In the genomic region with DNA sequence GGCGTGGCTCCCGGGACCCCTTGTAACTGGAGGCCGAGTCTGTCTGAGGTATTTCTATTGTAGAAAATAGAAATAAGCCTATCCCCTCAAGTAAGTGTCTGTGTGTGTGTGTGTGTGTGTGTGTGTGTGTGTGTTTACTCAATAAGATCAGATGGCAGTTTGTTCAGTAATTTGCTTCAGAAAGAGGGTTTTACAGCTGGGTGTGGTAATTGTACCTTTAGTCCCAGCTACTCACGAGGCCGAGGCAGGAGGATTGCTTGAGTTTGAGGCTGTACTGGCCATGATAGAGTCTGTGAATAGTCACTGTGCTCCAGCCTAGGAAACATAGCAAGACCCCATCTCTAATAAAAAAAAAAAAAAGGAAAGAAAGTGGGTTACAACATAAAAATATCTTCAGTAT, we compare ENCODE assay signal across 37 cellular contexts. TPM values are rescaled to one million over a fixed set of nuclear protein-coding genes. Genes with fewer than 3 reads are reported as not detected.
DNase-seq lines count a peak whose midpoint lies in the region; ATAC-seq, FAIRE-seq and TF ChIP-seq lines count a peak whose summit lies in the region.
"Had no signal": no experiment of that assay in that cellular context is flagged by ENCODE, and none has a peak within 500 bp of the region (broad histone marks: within the 10 kb centered on the region; RNA-seq: fewer than 3 reads in every experiment).

No MANE protein-coding gene starts in this region.

- H3K27ac Mint-ChIP-seq in chondrocyte (ENCODE audit: unreplicated experiment): no peak overlapping the region
- no peak overlapping the region for H3K27ac Mint-ChIP-seq in activated CD4-positive, alpha-beta T cell treated with anti-CD3 and anti-CD28 coated beads for 36 hours
- H3K27ac Mint-ChIP-seq: activated CD8-positive, alpha-beta memory T cell treated with anti-CD3 and anti-CD28 coated beads, Interleukin-2, amount 10 ng/mL, durations not matched to agents 7 days and 5 days; activated naive CD8-positive, alpha-beta T cell treated with anti-CD3 and anti-CD28 coated beads, Interleukin-2, amount 10 ng/mL, durations not matched to agents 7 days and 5 days; memory B cell; T-cell had no signal

- H3K27me3 ChIP-seq in small intestine (ENCODE audit: control insufficient read depth in 2 of 2, insufficient read depth in 2 of 2, low read length in 2 of 2): no peaks in the 10 kb centered on the region
- H3K27me3 ChIP-seq: cardiac muscle cell, left lung, ovary had no signal

- intact Hi-C loops in activated CD4-positive, alpha-beta T cell treated with anti-CD3 and anti-CD28 coated beads for 36 hours (cut with DNase I, micrococcal nuclease): no loop called here

- CTCF ChIA-PET in activated CD4-positive, alpha-beta T cell treated with anti-CD3 and anti-CD28 coated beads for 36 hours (lab: Charles Lee): interaction anchor here (1.0 to 8.2 kb wide), 2 partner anchors 38 to 42 kb away, joined by 3 to 150 read pairs; a partner anchor contains a TSS

- no peak for FAIRE-seq in small intestine (lab: Jason Lieb, UNC)
- FAIRE-seq: astrocyte had no signal

- H3K4me1 ChIP-seq in small intestine (ENCODE audit: control insufficient read depth in 2 of 2, insufficient read depth in 1 of 2, low read depth in 1 of 2, low read length in 1 of 2): peaks cover 0 to 6% of the 10 kb centered on the region in 2 donors

- WGBS in small intestine, 3 donors: 28 to 61% (median 48%) methylated on average over 5 of the region's 5 CpGs

- peak; percentile 57 for DNase-seq in DMS53 (lab: John Stamatoyannopoulos, UW)
- DNase-seq in DMS53 treated with DMSO at 0.1 percent for 48 hours (lab: John Stamatoyannopoulos, UW; ENCODE audit: unreplicated experiment): no peak
- DNase-seq in chondrocyte (ENCODE audit: low spot score): peak; percentile 2
- peak; percentile 82 for DNase-seq in small intestine
- no peak for DNase-seq in activated CD4-positive, alpha-beta T cell treated with anti-CD3 and anti-CD28 coated beads for 36 hours
- DNase-seq: 8988T; activated CD4-positive, CD25-positive, alpha-beta regulatory T cell; activated CD8-positive, alpha-beta memory T cell treated with anti-CD3 and anti-CD28 coated beads, Interleukin-2, amount 10 ng/mL, durations not matched to agents 7 days and 5 days; activated gamma-delta T cell treated with Interleukin-2 at 50 U/mL for 16 hours; activated naive CD8-positive, alpha-beta T cell treated with anti-CD3 and anti-CD28 coated beads, Interleukin-2, amount 10 ng/mL, durations not matched to agents 7 days and 5 days; activated T-cell treated with anti-CD3 and anti-CD28 coated beads, Interleukin-2, amount 50 U/mL, for 4 hours; COR-L47; DMS79 treated with DMSO at 0.1 percent for 48 hours; effector memory CD8-positive, alpha-beta T cell; erythroblast; GDM1; Karpas-422; left lung; NCI-H1417 treated with DMSO at 0.1 percent for 48 hours; NCI-H2081 treated with DMSO at 0.1 percent for 48 hours; NCI-H446; OCI-M1; ovary; retina; stimulated activated naive CD8-positive, alpha-beta T cell treated with anti-CD3 and anti-CD28 coated beads, Interleukin-15, Interleukin-2, amounts not matched to agents 100 U/mL and 50 U/mL, for 24 hours; T-cell had no signal

- peak overlapping the region in 1 of 2 donors; percentile 22 for H3K27ac ChIP-seq in small intestine (ENCODE audit: low read depth in 1 of 2, low read length in 1 of 2)
- H3K27ac ChIP-seq: C4-2B, cardiac muscle cell, coronary artery, left lung, ovary had no signal

- H3K36me3 Mint-ChIP-seq in chondrocyte (ENCODE audit: low read depth): no peaks in the 10 kb centered on the region
- H3K36me3 Mint-ChIP-seq in activated CD4-positive, alpha-beta T cell treated with anti-CD3 and anti-CD28 coated beads for 36 hours (ENCODE audit: low read depth): peaks cover 2% of the 10 kb centered on the region
- H3K36me3 Mint-ChIP-seq: activated CD8-positive, alpha-beta memory T cell treated with anti-CD3 and anti-CD28 coated beads, Interleukin-2, amount 10 ng/mL, durations not matched to agents 7 days and 5 days; activated naive CD8-positive, alpha-beta T cell treated with anti-CD3 and anti-CD28 coated beads, Interleukin-2, amount 10 ng/mL, durations not matched to agents 7 days and 5 days; T-cell had no signal

- no peaks in the 10 kb centered on the region for H3K9me3 ChIP-seq in small intestine (ENCODE audit: control insufficient read depth, low read depth)
- H3K9me3 ChIP-seq: HAP-1, left lung, ovary had no signal

- ATAC-seq in activated CD4-positive, alpha-beta T cell treated with anti-CD3 and anti-CD28 coated beads for 36 hours: no peak
- ATAC-seq in GM18907 (IDR thresholded peaks at IDR 0.05; ENCODE audit: unreplicated experiment): no peak
- ATAC-seq: activated CD8-positive, alpha-beta memory T cell treated with anti-CD3 and anti-CD28 coated beads, Interleukin-2, amount 10 ng/mL, durations not matched to agents 7 days and 5 days; activated T-cell treated with anti-CD3 and anti-CD28 coated beads, Interleukin-2, amount 50 U/mL, for 4 hours; effector memory CD8-positive, alpha-beta T cell; left lung; stimulated activated naive CD8-positive, alpha-beta T cell treated with anti-CD3 and anti-CD28 coated beads, Interleukin-15, Interleukin-2, amounts not matched to agents 100 U/mL and 50 U/mL, for 24 hours; T-cell had no signal

- no peaks in the 10 kb centered on the region for H3K9me3 Mint-ChIP-seq in chondrocyte (ENCODE audit: low read depth)
- H3K9me3 Mint-ChIP-seq in activated CD4-positive, alpha-beta T cell treated with anti-CD3 and anti-CD28 coated beads for 36 hours (ENCODE audit: low read depth): no peaks in the 10 kb centered on the region
- H3K9me3 Mint-ChIP-seq: activated naive CD8-positive, alpha-beta T cell treated with anti-CD3 and anti-CD28 coated beads, Interleukin-2, amount 10 ng/mL, durations not matched to agents 7 days and 5 days; activated T-cell treated with anti-CD3 and anti-CD28 coated beads, Interleukin-2, amount 50 U/mL, for 4 hours; effector memory CD8-positive, alpha-beta T cell; memory B cell; T-cell had no signal

- no peak for TF ChIP-seq CTCF in chondrocyte (IDR thresholded peaks at IDR 0.05)

- peaks cover 7 to 14% of the 10 kb centered on the region in 2 donors for H3K36me3 ChIP-seq in small intestine (ENCODE audit: control insufficient read depth in 2 of 2, insufficient read depth in 2 of 2, low read length in 2 of 2)
- H3K36me3 ChIP-seq: cardiac muscle cell, ovary had no signal

- no peak overlapping the region for H3K4me3 ChIP-seq in small intestine (ENCODE audit: low read depth in 1 of 2, low read length in 2 of 2)
- H3K4me3 ChIP-seq: cardiac muscle cell, coronary artery, HAP-1, left lung, ovary, smooth muscle cell had no signal

- H3K27me3 Mint-ChIP-seq in chondrocyte (ENCODE audit: low read depth): no peaks in the 10 kb centered on the region
- H3K27me3 Mint-ChIP-seq in activated CD4-positive, alpha-beta T cell treated with anti-CD3 and anti-CD28 coated beads for 36 hours: no peaks in the 10 kb centered on the region
- H3K27me3 Mint-ChIP-seq: activated CD8-positive, alpha-beta memory T cell treated with anti-CD3 and anti-CD28 coated beads, Interleukin-2, amount 10 ng/mL, durations not matched to agents 7 days and 5 days; effector memory CD8-positive, alpha-beta T cell; memory B cell; T-cell had no signal

- POLR2A ChIA-PET in activated CD4-positive, alpha-beta T cell treated with anti-CD3 and anti-CD28 coated beads for 36 hours (lab: Charles Lee): no interaction called here

- H3K4me3 Mint-ChIP-seq in chondrocyte (ENCODE audit: unreplicated experiment): no peak overlapping the region
- no peak overlapping the region for H3K4me3 Mint-ChIP-seq in activated CD4-positive, alpha-beta T cell treated with anti-CD3 and anti-CD28 coated beads for 36 hours
- H3K4me3 Mint-ChIP-seq: activated CD8-positive, alpha-beta memory T cell treated with anti-CD3 and anti-CD28 coated beads, Interleukin-2, amount 10 ng/mL, durations not matched to agents 7 days and 5 days; activated naive CD8-positive, alpha-beta T cell treated with anti-CD3 and anti-CD28 coated beads, Interleukin-2, amount 10 ng/mL, durations not matched to agents 7 days and 5 days; activated T-cell treated with anti-CD3 and anti-CD28 coated beads, Interleukin-2, amount 50 U/mL, for 4 hours; effector memory CD8-positive, alpha-beta T cell; memory B cell; T-cell had no signal

- peaks cover 2% of the 10 kb centered on the region for H3K4me1 Mint-ChIP-seq in chondrocyte (ENCODE audit: low read depth)
- H3K4me1 Mint-ChIP-seq in activated CD4-positive, alpha-beta T cell treated with anti-CD3 and anti-CD28 coated beads for 36 hours: peaks cover 3% of the 10 kb centered on the region

RNA-seq across cellular contexts. Expression of a gene that starts 8.7 kb away (rescaled TPM):
- 0.87 to 2.0 TPM (median 0.87 TPM) in 3 replicates for total RNA-seq in chondrocyte
- 100 to 1,000 TPM in 2 of 3 donors, 10 to 100 TPM in 1; 85.0 to 258 (median 170) TPM for polyA plus RNA-seq in small intestine
- 1 to 10 TPM; 8.5 to 8.9 TPM for total RNA-seq in activated CD4-positive, alpha-beta T cell treated with anti-CD3 and anti-CD28 coated beads for 36 hours

RNA-seq across cellular contexts. Expression of a gene that starts 21.5 kb away (rescaled TPM):
- 0.12 to 0.31 TPM in 2 of 3 replicates, not detected in the other for total RNA-seq in chondrocyte
- polyA plus RNA-seq in small intestine: 1 to 10 TPM in 2 of 3 donors, under 1 TPM in 1; 0.67 to 1.9 (median 1.8) TPM
- total RNA-seq in activated CD4-positive, alpha-beta T cell treated with anti-CD3 and anti-CD28 coated beads for 36 hours: under 1 TPM; 0.25 to 0.41 TPM
- total RNA-seq: activated CD8-positive, alpha-beta memory T cell treated with anti-CD3 and anti-CD28 coated beads, Interleukin-2, amount 10 ng/mL, durations not matched to agents 7 days and 5 days; activated naive CD8-positive, alpha-beta T cell treated with anti-CD3 and anti-CD28 coated beads, Interleukin-2, amount 10 ng/mL, durations not matched to agents 7 days and 5 days; T-cell had no signal

RNA-seq across cellular contexts. Expression of a gene that starts 24.0 kb away (rescaled TPM):
- not detected in 3 replicates for total RNA-seq in chondrocyte
- polyA plus RNA-seq in small intestine: 100 to 1,000 TPM; 104 to 348 (median 348) TPM
- total RNA-seq in activated CD4-positive, alpha-beta T cell treated with anti-CD3 and anti-CD28 coated beads for 36 hours: not detected
- total RNA-seq: activated CD8-positive, alpha-beta memory T cell treated with anti-CD3 and anti-CD28 coated beads, Interleukin-2, amount 10 ng/mL, durations not matched to agents 7 days and 5 days; activated naive CD8-positive, alpha-beta T cell treated with anti-CD3 and anti-CD28 coated beads, Interleukin-2, amount 10 ng/mL, durations not matched to agents 7 days and 5 days; activated T-cell treated with anti-CD3 and anti-CD28 coated beads, Interleukin-2, amount 50 U/mL, for 4 hours; astrocyte; cardiac muscle cell; smooth muscle cell; T-cell; temporal lobe; ureter had no signal
- polyA plus RNA-seq: cardiac muscle cell, neural cell, ovary, smooth muscle cell had no signal

RNA-seq across cellular contexts. Expression of a gene that starts 41.7 kb away (rescaled TPM):
- total RNA-seq in chondrocyte: 29.4 to 35.6 TPM (median 33.0 TPM) in 3 replicates
- polyA plus RNA-seq in small intestine: 10 to 100 TPM in 2 of 3 donors, 1 to 10 TPM in 1; 7.6 to 11.2 (median 10.3) TPM
- total RNA-seq in activated CD4-positive, alpha-beta T cell treated with anti-CD3 and anti-CD28 coated beads for 36 hours: 1 to 10 TPM; 6.2 TPM

RNA-seq across cellular contexts. Expression of a gene that starts 45.3 kb away (rescaled TPM):
- total RNA-seq in chondrocyte: 26.4 to 31.8 TPM (median 29.1 TPM) in 3 replicates
- polyA plus RNA-seq in small intestine: 10 to 100 TPM; 54.5 to 95.9 (median 63.8) TPM
- total RNA-seq in activated CD4-positive, alpha-beta T cell treated with anti-CD3 and anti-CD28 coated beads for 36 hours: 10 to 100 TPM; 41.5 to 43.6 TPM

Comparison
In these comparisons a context has a peak if more than half of its experiments do, and no peak if none do; other contexts are left out.
1. DNase-seq: peak in DMS53 (single experiment), chondrocyte (single experiment) and small intestine (single experiment); none in DMS53 treated with DMSO at 0.1 percent for 48 hours (single experiment) and activated CD4-positive, alpha-beta T cell treated with anti-CD3 and anti-CD28 coated beads for 36 hours (single experiment).